26 cellular contexts compared by ENCODE assay signal in the genomic region with DNA sequence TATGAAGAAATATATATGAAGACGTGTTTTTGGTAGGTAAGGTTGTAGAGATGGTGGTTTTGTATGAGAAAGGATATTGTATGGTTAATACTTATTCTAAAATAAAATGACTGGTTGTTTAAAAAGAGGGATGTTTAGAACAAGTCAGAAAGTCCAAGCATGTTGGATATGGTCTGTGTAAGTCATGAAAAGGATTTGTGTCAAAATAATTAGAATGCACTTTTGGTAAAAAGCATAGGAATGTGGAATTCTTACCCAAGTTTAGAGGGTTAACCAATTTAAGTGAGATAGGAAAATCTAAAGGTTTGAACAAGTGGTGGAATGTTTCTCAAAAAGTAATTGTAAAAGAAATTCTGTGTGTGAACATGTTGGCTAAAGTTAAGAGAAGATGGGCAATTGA.
A peak's percentile ranks its signal among the peaks of the same experiment; 100 is the strongest.
DNase-seq lines count a peak whose midpoint lies in the region; ATAC-seq and TF ChIP-seq lines count a peak whose summit lies in the region.
"Had no signal": no experiment of that assay in that cellular context is flagged by ENCODE, and none has a peak within 500 bp of the region (broad histone marks: within the 10 kb centered on the region; RNA-seq: fewer than 3 reads in every experiment).

No MANE protein-coding gene starts in this region.

- no peak overlapping the region for H2AK5ac ChIP-seq in mesendoderm (ENCODE audit: low read length)

- H4K8ac ChIP-seq in mesendoderm (ENCODE audit: low read depth, low read length) = no peak overlapping the region

- no peak overlapping the region for H3K18ac ChIP-seq in mesendoderm (ENCODE audit: low read length)

- no peak overlapping the region for H3K4ac ChIP-seq in mesendoderm (ENCODE audit: low read depth, low read length)

- WGBS in mesendoderm (ENCODE audit: extremely low coverage, insufficient coverage, low lambda C conversion rate) = 100% methylated on average over 1 of the region's 1 CpG

- H3K56ac ChIP-seq in mesendoderm (ENCODE audit: low read length) = no peak overlapping the region

- no peak for TF ChIP-seq CTCF in fibroblast of mammary gland (conservative IDR thresholded peaks at IDR 0.05; ENCODE audit: control insufficient read depth, insufficient read depth, low read depth, low read length)

- H4K5ac ChIP-seq in mesendoderm (ENCODE audit: low read length) = no peak overlapping the region

- no peak overlapping the region for H3K4me2 ChIP-seq in mesendoderm (ENCODE audit: low read length)

- H3K36me3 ChIP-seq in mesendoderm (ENCODE audit: control insufficient read depth, insufficient read depth, low read length) = no peaks in the 10 kb centered on the region
- H3K36me3 ChIP-seq: HAP-1, heart left ventricle, SJCRH30 had no signal

- no peaks in the 10 kb centered on the region for H3K79me1 ChIP-seq in mesendoderm (ENCODE audit: low read length)

- H2BK120ac ChIP-seq in mesendoderm (ENCODE audit: low read depth, low read length) = no peak overlapping the region

- no peak overlapping the region for H3K9ac ChIP-seq in mesendoderm (ENCODE audit: low read length)

- H3K27ac ChIP-seq in mesendoderm (ENCODE audit: low read depth, low read length) = no peak overlapping the region
- H3K27ac ChIP-seq: body of pancreas, heart left ventricle, SJCRH30, testis had no signal

- no peak overlapping the region for H3K23ac ChIP-seq in mesendoderm (ENCODE audit: low read length)

- no peaks in the 10 kb centered on the region for H3K79me2 ChIP-seq in mesendoderm (ENCODE audit: control insufficient read depth, insufficient read depth, low read length)

- H3K4me3 ChIP-seq in fibroblast of mammary gland (ENCODE audit: control insufficient read depth, low read depth, low read length) (no peak overlapping the region), mesendoderm (ENCODE audit: low read length) (no peak overlapping the region)
- H3K4me3 ChIP-seq: body of pancreas, HAP-1, heart left ventricle, SJCRH30, testis had no signal

- no peaks in the 10 kb centered on the region for H3K4me1 ChIP-seq in mesendoderm (ENCODE audit: control insufficient read depth, low read depth, low read length)
- H3K4me1 ChIP-seq: body of pancreas, HAP-1, heart left ventricle, SJCRH30, testis had no signal

- H2BK5ac ChIP-seq in mesendoderm (ENCODE audit: low read length) = no peak overlapping the region

- no peak overlapping the region for H2BK15ac ChIP-seq in mesendoderm (replicated peaks; ENCODE audit: low read depth)

- peak; percentile 2 to 37 for DNase-seq in NCI-H2081 (lab: John Stamatoyannopoulos, UW)
- DNase-seq in NCI-H2081 treated with DMSO at 0.1 percent for 48 hours (lab: John Stamatoyannopoulos, UW) = no peak
- DNase-seq in LHCN-M2 (ENCODE audit: low read depth) = peak; percentile 27
- peak; percentile 5 for DNase-seq in fibroblast of mammary gland (ENCODE audit: low read depth)
- peak; percentile 57 for DNase-seq in mesendoderm
- no peak for DNase-seq in NK-92 (lab: John Stamatoyannopoulos, UW; ENCODE audit: unreplicated experiment)
- DNase-seq: activated CD4-positive, alpha-beta T cell treated with anti-CD3 and anti-CD28 coated beads for 36 hours; activated CD8-positive, alpha-beta T cell treated with anti-CD3 and anti-CD28 coated beads for 36 hours; activated naive CD4-positive, alpha-beta T cell treated with anti-CD3 and anti-CD28 coated beads for 36 hours; AML-193; body of pancreas; CD4-positive, CD25-positive, alpha-beta regulatory T cell; cerebellar nuclear complex; foreskin fibroblast; heart left ventricle; left cardiac atrium; NCI-H526; small intestine; stimulated activated naive CD4-positive, alpha-beta T cell treated with Interleukin-2 at 50 U/mL for 16 hours; SW 1271; testis had no signal

- H3K27me3 ChIP-seq in mesendoderm (ENCODE audit: insufficient read depth, low read length, poor library complexity) = no peaks in the 10 kb centered on the region
- H3K27me3 ChIP-seq: body of pancreas, heart left ventricle, SJCRH30, testis had no signal

- ATAC-seq in GM19467 (IDR thresholded peaks at IDR 0.05; ENCODE audit: unreplicated experiment) (no peak), HG03571 (IDR thresholded peaks at IDR 0.05; ENCODE audit: unreplicated experiment) (no peak)
- ATAC-seq: activated CD4-positive, alpha-beta T cell treated with anti-CD3 and anti-CD28 coated beads for 36 hours; activated CD8-positive, alpha-beta T cell treated with anti-CD3 and anti-CD28 coated beads for 36 hours; body of pancreas; esophagus mucosa; heart left ventricle; left cardiac atrium had no signal

Comparison
In these comparisons a context has a peak if more than half of its experiments do, and no peak if none do; other contexts are left out.
1. DNase-seq: peak in NCI-H2081 (2 of 2), LHCN-M2 (single experiment), fibroblast of mammary gland (single experiment) and mesendoderm (single experiment); none in NCI-H2081 treated with DMSO at 0.1 percent for 48 hours (single experiment) and NK-92 (single experiment).